ENCODE assay signal across 8 cellular contexts in the genomic region with DNA sequence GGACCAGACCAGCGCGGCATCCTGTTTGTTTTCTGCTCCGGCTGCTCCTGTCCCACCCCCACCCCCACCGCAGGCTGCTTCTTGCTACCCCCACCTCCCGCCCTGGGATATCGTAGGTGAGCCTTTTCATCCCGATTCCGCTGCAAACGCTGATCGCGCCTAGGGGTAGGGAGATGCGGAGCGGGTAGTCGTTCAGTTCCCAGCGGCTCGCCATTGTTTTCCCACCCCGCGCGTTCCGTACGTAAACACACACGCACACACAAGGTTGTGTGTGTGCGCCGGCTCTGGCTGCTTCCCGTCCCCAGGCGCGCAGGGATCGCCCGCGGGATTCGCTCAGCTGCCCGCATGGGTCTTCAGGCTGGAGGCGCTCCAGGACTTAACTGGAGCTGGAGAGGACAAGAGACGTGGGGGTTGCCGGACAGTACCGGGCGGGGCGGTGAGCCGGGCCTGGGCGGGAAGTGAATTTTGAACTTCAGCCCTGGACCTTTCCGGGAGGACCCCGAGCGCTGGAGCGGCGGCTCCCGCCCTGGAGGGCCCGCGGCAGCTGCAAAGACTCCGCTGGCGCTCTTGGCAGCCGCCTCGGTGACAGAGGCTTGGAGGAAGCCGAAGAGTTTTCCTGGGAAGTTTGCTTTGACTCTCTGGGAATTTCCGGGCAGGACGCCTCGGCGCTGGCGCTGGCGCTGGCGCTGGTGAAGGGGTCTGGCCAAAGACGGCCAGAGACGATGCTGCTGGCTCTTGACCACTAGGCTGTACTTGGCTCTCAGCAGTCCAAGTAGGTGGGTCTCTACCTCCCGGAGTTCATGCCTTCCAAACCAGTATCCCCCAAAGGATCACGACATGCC. TPM values are rescaled to one million over a fixed set of nuclear protein-coding genes. Genes with fewer than 3 reads are reported as not detected.
DNase-seq lines count a peak whose midpoint lies in the region; ATAC-seq, FAIRE-seq and TF ChIP-seq lines count a peak whose summit lies in the region.

No MANE protein-coding gene starts in this region.

- H3K4me3 ChIP-seq in A673 (ENCODE audit: low read depth, low read length, poor library complexity, severe bottlenecking) (peak overlapping the region; percentile 79), GM23248 (peak overlapping the region; percentile 77), endothelial cell of umbilical vein (replicated peaks in 1 of 3; ENCODE audit: insufficient read depth in 1 of 3, low read depth in 1 of 3, low read length in 3 of 3) (peak overlapping the region; percentile 42 to 73 (median 66)), mesenchymal stem cell (ENCODE audit: insufficient read depth in 1 of 2, low read depth in 1 of 2, low read length in 2 of 2) (peak overlapping the region; percentile 65 to 95), thymus (ENCODE audit: low read length) (peak overlapping the region; percentile 39)

- H4K20me1 ChIP-seq in GM23248 (ENCODE audit: insufficient read depth) (no peaks in the 10 kb centered on the region), endothelial cell of umbilical vein (replicated peaks; ENCODE audit: control insufficient read depth, extremely low read depth, insufficient read depth, low read length) (no peaks in the 10 kb centered on the region)

- H3K23ac ChIP-seq in mesenchymal stem cell (ENCODE audit: low read length in 2 of 2), result no peak overlapping the region

- H3K27ac ChIP-seq in A673 (ENCODE audit: low read depth, low read length, poor library complexity, severe bottlenecking), result no peak overlapping the region
- H3K27ac ChIP-seq in GM23248, result peak overlapping the region; percentile 15
- H3K27ac ChIP-seq in endothelial cell of umbilical vein (ENCODE audit: insufficient read depth, low read depth, low read length), result peak overlapping the region; percentile 49
- H3K27ac ChIP-seq in mesenchymal stem cell (ENCODE audit: low read length, poor library complexity, severe bottlenecking), result no peak overlapping the region
- no peak overlapping the region for H3K27ac ChIP-seq in thymus (ENCODE audit: low read depth)

- 0 to 1% methylated on average over 49 to 60 of the region's 64 CpGs for WGBS in GM23248 (ENCODE audit: low coverage in 1 of 2, low lambda C conversion rate in 2 of 2, missing lambda C conversion rate in 2 of 2), 2 experiments
- WGBS in mesenchymal stem cell, result under 1% methylated on average over 51 of the region's 64 CpGs
- WGBS in thymus, result 3% methylated on average over 64 of the region's 64 CpGs

- peak overlapping the region in 1 of 2 experiments; percentile 78 for H3K4ac ChIP-seq in mesenchymal stem cell (ENCODE audit: low read depth in 1 of 2, low read length in 2 of 2)

- H3K9ac ChIP-seq in GM23248 (peak overlapping the region; percentile 65), endothelial cell of umbilical vein (replicated peaks; ENCODE audit: extremely low read depth, insufficient read depth, low read length) (peak overlapping the region; percentile 71), mesenchymal stem cell (ENCODE audit: low read length) (peak overlapping the region; percentile 83)

- H3K9me3 ChIP-seq in A673 (ENCODE audit: low read depth, low read length, poor library complexity, severe bottlenecking), result no peaks in the 10 kb centered on the region
- no peaks in the 10 kb centered on the region for H3K9me3 ChIP-seq in GM23248 (ENCODE audit: low read depth)
- no peaks in the 10 kb centered on the region for H3K9me3 ChIP-seq in endothelial cell of umbilical vein (replicated peaks; ENCODE audit: control insufficient read depth, insufficient read depth, low read length)
- no peaks in the 10 kb centered on the region for H3K9me3 ChIP-seq in mesenchymal stem cell (ENCODE audit: control insufficient read depth, low read length)
- no peaks in the 10 kb centered on the region for H3K9me3 ChIP-seq in thymus (ENCODE audit: control insufficient read depth)

- TF ChIP-seq CTCF in A673 (conservative IDR thresholded peaks at IDR 0.05; ENCODE audit: low read depth, low read length) (no peak), endothelial cell of umbilical vein (IDR thresholded peaks at IDR 0.05; ENCODE audit: extremely low read depth in 1 of 2, insufficient read depth in 1 of 2, low read depth in 1 of 2, low read length in 2 of 2) (peak in 1 of 2 donors; percentile 3), GM13977 (IDR thresholded peaks at IDR 0.05; ENCODE audit: extremely low read depth, insufficient read depth, missing control alignments) (no peak)

- peak overlapping the region; percentile 54 for H2BK120ac ChIP-seq in mesenchymal stem cell (ENCODE audit: low read depth, low read length)

- FAIRE-seq in endothelial cell of umbilical vein (lab: Jason Lieb, UNC), result peak; percentile 88

- H3K9me1 ChIP-seq in endothelial cell of umbilical vein (replicated peaks; ENCODE audit: control insufficient read depth, extremely low read depth, insufficient read depth, low read length), result no peaks in the 10 kb centered on the region

- peak overlapping the region in 1 of 2 experiments; percentile 98 for H3K14ac ChIP-seq in mesenchymal stem cell (ENCODE audit: low read length in 2 of 2)

- H3K79me2 ChIP-seq in GM23248 (ENCODE audit: insufficient read depth), result peaks cover 44% of the 10 kb centered on the region
- peaks cover 33% of the 10 kb centered on the region for H3K79me2 ChIP-seq in endothelial cell of umbilical vein (ENCODE audit: control insufficient read depth, insufficient read depth, low read length)

- H3K36me3 ChIP-seq in A673 (ENCODE audit: insufficient read depth, low read length, poor library complexity, severe bottlenecking), result no peaks in the 10 kb centered on the region
- H3K36me3 ChIP-seq in GM23248 (ENCODE audit: low read depth), result no peaks in the 10 kb centered on the region
- no peaks in the 10 kb centered on the region for H3K36me3 ChIP-seq in endothelial cell of umbilical vein (ENCODE audit: control insufficient read depth in 2 of 2, extremely low read depth in 1 of 2, insufficient read depth in 2 of 2, low read length in 2 of 2)
- no peaks in the 10 kb centered on the region for H3K36me3 ChIP-seq in mesenchymal stem cell (ENCODE audit: control insufficient read depth in 1 of 2, insufficient read depth in 2 of 2, low read depth in 1 of 2, low read length in 2 of 2)
- no peaks in the 10 kb centered on the region for H3K36me3 ChIP-seq in thymus (ENCODE audit: control insufficient read depth, insufficient read depth)

- TF ChIP-seq POLR2A in endothelial cell of umbilical vein (IDR thresholded peaks at IDR 0.05; ENCODE audit: low read depth, low read length), result no peak

- peaks cover 3% of the 10 kb centered on the region for H3K79me1 ChIP-seq in mesenchymal stem cell (replicated peaks; ENCODE audit: low read length, poor library complexity, severe bottlenecking)

- peak overlapping the region in 1 of 2 experiments; percentile 56 for H2BK12ac ChIP-seq in mesenchymal stem cell (ENCODE audit: low read length in 2 of 2)

- peak overlapping the region; percentile 44 for H2BK15ac ChIP-seq in mesenchymal stem cell (ENCODE audit: low read depth, poor library complexity, severe bottlenecking)

- peak; percentile 46 for ATAC-seq in SK-N-SH treated with all-trans-retinoic acid at 6 μM for 48 hours

- no peaks in the 10 kb centered on the region for H3F3A ChIP-seq in GM23248 (ENCODE audit: insufficient read depth)

- peak overlapping the region; percentile 86 for H3K4me2 ChIP-seq in GM23248 (ENCODE audit: unreplicated experiment)
- peak overlapping the region; percentile 74 for H3K4me2 ChIP-seq in endothelial cell of umbilical vein (ENCODE audit: insufficient read depth, low read length)
- peak overlapping the region; percentile 98 for H3K4me2 ChIP-seq in mesenchymal stem cell (ENCODE audit: low read length, poor library complexity, severe bottlenecking)

- POLR2A ChIA-PET in A673 (lab: Charles Lee; ENCODE audit: low non-redundant PET) (no interaction called here), endothelial cell of umbilical vein (lab: Charles Lee) (interaction anchor here (0.6 to 0.9 kb wide), 3 partner anchors 30 to 215 kb away, joined by 3 to 6 read pairs (median 3); no protein-coding TSS in a partner anchor)

- in situ Hi-C loops in GM23248 (cut with MboI), result no loop called here
- in situ Hi-C loops in GM13977 (cut with MboI; ENCODE audit: low pct_unique_long_range_greater_than_20kb, low sequenced_read_pairs, unreplicated experiment), result no loop called here

- no peaks in the 10 kb centered on the region for H3K9me2 ChIP-seq in GM23248 (ENCODE audit: insufficient read depth)

- H4K8ac ChIP-seq in mesenchymal stem cell (ENCODE audit: low read length), result peak overlapping the region; percentile 35

- no peak overlapping the region for H4K91ac ChIP-seq in mesenchymal stem cell (ENCODE audit: low read length)

- H2AFZ ChIP-seq in GM23248 (peak overlapping the region; percentile 82), endothelial cell of umbilical vein (ENCODE audit: low read depth, low read length) (peak overlapping the region; percentile 52), mesenchymal stem cell (ENCODE audit: low read depth, low read length) (peak overlapping the region; percentile 84)

- intact Hi-C loops in A673 (cut with micrococcal nuclease; ENCODE audit: unreplicated experiment) (loop anchor here (5.0 kb wide), 1 partner anchor 202 kb away; no protein-coding TSS in a partner anchor), endothelial cell of umbilical vein (cut with micrococcal nuclease) (loop anchor here (1.0 to 5.0 kb wide), 6 partner anchors 14 to 447 kb away; partner anchors contain the start of gene ATP2B4)

- CTCF ChIA-PET in A673 (lab: Charles Lee), result interaction anchor here (1.2 kb wide), 1 partner anchor 203 kb away, joined by 3 read pairs; no protein-coding TSS in a partner anchor
- CTCF ChIA-PET in endothelial cell of umbilical vein (lab: Charles Lee), result interaction anchor here (1.0 to 7.2 kb wide), 8 partner anchors 10 to 204 kb away, joined by 3 to 83 read pairs (median 4); no protein-coding TSS in a partner anchor

- H3K4me1 ChIP-seq in A673 (ENCODE audit: insufficient read depth, low read length, poor library complexity, severe bottlenecking), result peaks cover 15% of the 10 kb centered on the region
- peaks cover 7% of the 10 kb centered on the region; the same call in 1 of the 2 replicates for H3K4me1 ChIP-seq in GM23248 (ENCODE audit: insufficient read depth)
- peaks cover 21% of the 10 kb centered on the region for H3K4me1 ChIP-seq in endothelial cell of umbilical vein (ENCODE audit: control insufficient read depth, extremely low read depth, insufficient read depth, low read length)
- H3K4me1 ChIP-seq in mesenchymal stem cell (ENCODE audit: control insufficient read depth, insufficient read depth, low read depth, low read length), result peaks cover 28% of the 10 kb centered on the region
- peaks cover 2% of the 10 kb centered on the region for H3K4me1 ChIP-seq in thymus (ENCODE audit: control insufficient read depth, insufficient read depth, low read length)

- no peaks in the 10 kb centered on the region for H3K27me3 ChIP-seq in A673 (replicated peaks; ENCODE audit: insufficient read depth, low read depth, low read length, poor library complexity)
- no peaks in the 10 kb centered on the region for H3K27me3 ChIP-seq in GM23248 (replicated peaks; ENCODE audit: insufficient read depth)
- H3K27me3 ChIP-seq in endothelial cell of umbilical vein (ENCODE audit: control insufficient read depth in 2 of 2, insufficient read depth in 2 of 2, low read length in 2 of 2), result no peaks in the 10 kb centered on the region
- H3K27me3 ChIP-seq in mesenchymal stem cell (ENCODE audit: control insufficient read depth in 1 of 2, insufficient read depth in 1 of 2, low read length in 2 of 2), result peaks cover 0 to 28% of the 10 kb centered on the region in 2 experiments
- H3K27me3 ChIP-seq in thymus (ENCODE audit: control insufficient read depth, insufficient read depth), result peaks cover 62% of the 10 kb centered on the region

- no peak overlapping the region for H2BK5ac ChIP-seq in mesenchymal stem cell (ENCODE audit: low read depth, low read length, poor library complexity, severe bottlenecking)

- DNase-seq in A673 (ENCODE audit: low spot score) (peak; percentile 75), GM23248 (peak; percentile 75), endothelial cell of umbilical vein (ENCODE audit: low read depth, low spot score) (peak; percentile 80), mesenchymal stem cell (peak; percentile 82), GM13977 (ENCODE audit: low spot score) (no peak), NCI-H187 treated with DMSO at 0.1 percent for 48 hours (lab: John Stamatoyannopoulos, UW) (no peak)

- no peak overlapping the region for H2AK5ac ChIP-seq in mesenchymal stem cell (ENCODE audit: low read length, severe bottlenecking)

- peak overlapping the region; percentile 87 to 95 for H3K18ac ChIP-seq in mesenchymal stem cell (ENCODE audit: low read depth in 1 of 2, low read length in 2 of 2)

- no TSS peak for BruUV-seq in A673 (replicated peaks; lab: Mats Ljungman, UMichigan)
- no TSS peak for BruUV-seq in endothelial cell of umbilical vein (replicated peaks; lab: Mats Ljungman, UMichigan)

- dilution Hi-C loops in endothelial cell of umbilical vein (cut with MboI; ENCODE audit: extremely low pct_ligation_motif_present, low sequenced_read_pairs), result no loop called here

RNA-seq across cellular contexts. Expression of gene SOX13, which starts 1.6 kb away (rescaled TPM):
- total RNA-seq in A673 (2021), result 9.4 and 11.5 TPM in 2 replicates
- total RNA-seq in GM23248 (2014; rRNA removed; shearing (Covaris generic)), result 5.5 and 5.8 TPM in 2 replicates
- polyA plus RNA-seq in GM23248 (2016; fragmentation: Nextera tagmentation; extraction: Ambion mirVana), result 3.0 and 3.1 TPM in 2 replicates
- total RNA-seq in endothelial cell of umbilical vein, result 38.0 and 40.8 TPM in 2 replicates
- polyA plus RNA-seq in endothelial cell of umbilical vein, result 50.4 and 57.7 TPM in 2 replicates
- 26.7 and 27.7 TPM in 2 replicates for polyA plus RNA-seq in endothelial cell of umbilical vein (2011; cell fraction: cytosol; rRNA removed)
- 90.4 and 91.7 TPM in 2 replicates for polyA plus RNA-seq in endothelial cell of umbilical vein (2011; cell fraction: nucleus; rRNA removed)
- polyA plus RNA-seq in endothelial cell of umbilical vein (2012), result 12.4 and 13.2 TPM in 2 replicates
- 54.1 and 56.9 TPM in 2 replicates for polyA minus RNA-seq in endothelial cell of umbilical vein
- 28.9 TPM for polyA minus RNA-seq in endothelial cell of umbilical vein (2011; cell fraction: cytosol; rRNA and poly(A)+ RNA removed)
- 42.6 and 56.7 TPM in 2 replicates for polyA minus RNA-seq in endothelial cell of umbilical vein (2011; cell fraction: nucleus; rRNA and poly(A)+ RNA removed)
- polyA plus RNA-seq in mesenchymal stem cell (2013, experiment 1 of 2), result 5.9 TPM
- polyA plus RNA-seq in mesenchymal stem cell (2013, experiment 2 of 2), result 5.8 TPM
- 3.8 TPM for polyA plus RNA-seq in thymus

Comparison
In these comparisons a context has a peak if more than half of its experiments do, and no peak if none do; other contexts are left out.
1. DNase-seq: peak in A673 (single experiment), GM23248 (single experiment), endothelial cell of umbilical vein (single experiment) and mesenchymal stem cell (single experiment); none in GM13977 (single experiment) and NCI-H187 treated with DMSO at 0.1 percent for 48 hours (single experiment).
2. H3K27ac ChIP-seq: peak in GM23248 (single experiment) and endothelial cell of umbilical vein (single experiment); none in A673 (single experiment), mesenchymal stem cell (single experiment) and thymus (single experiment).
3. Peak in every context shown above with its lines, with median percentiles within 50 percentile points of each other: H3K4me3 ChIP-seq, H2AFZ ChIP-seq, H3K4me2 ChIP-seq and H3K9ac ChIP-seq.